Comparison of ENCODE assay signal across 19 cellular contexts in the genomic region with DNA sequence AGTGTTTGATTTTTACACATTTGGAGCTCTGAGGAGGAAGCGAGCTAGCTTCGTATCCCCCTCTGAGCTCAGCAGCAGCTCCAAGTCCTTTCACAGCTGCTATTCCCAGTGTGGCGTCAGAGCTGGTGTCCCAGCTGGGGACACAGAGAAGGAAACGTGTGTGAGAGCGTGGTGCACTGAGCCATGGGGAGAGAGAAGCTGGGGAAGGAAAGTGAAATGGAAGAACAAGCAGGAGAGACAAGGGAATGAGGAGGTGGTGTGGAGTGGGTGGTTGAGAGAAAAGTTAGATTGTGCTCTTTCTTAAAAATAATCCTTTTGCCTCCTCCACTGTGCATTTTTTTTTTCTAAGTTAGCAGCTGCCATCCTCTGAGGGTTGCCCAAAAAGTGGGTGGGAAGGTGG.
DNase-seq lines count a peak whose midpoint lies in the region; ATAC-seq and TF ChIP-seq lines count a peak whose summit lies in the region.
"Had no signal": no experiment of that assay in that cellular context is flagged by ENCODE, and none has a peak within 500 bp of the region (broad histone marks: within the 10 kb centered on the region; RNA-seq: fewer than 3 reads in every experiment).

No MANE protein-coding gene starts in this region.

- H3K27ac ChIP-seq in heart left ventricle (peak overlapping the region; percentile 22 to 90 (median 82)), neural progenitor cell (no peak overlapping the region), thymus (ENCODE audit: low read depth) (peak overlapping the region; percentile 20)
- H3K27ac ChIP-seq: gastrocnemius medialis, RWPE1 had no signal

- H3K4me3 Mint-ChIP-seq in brain (peak overlapping the region in 1 of 5 experiments; percentile 15), neural progenitor cell (no peak overlapping the region)
- H3K4me3 Mint-ChIP-seq: activated CD4-positive, alpha-beta T cell treated with anti-CD3 and anti-CD28 coated beads for 36 hours; activated naive CD8-positive, alpha-beta T cell treated with anti-CD3 and anti-CD28 coated beads for 36 hours; GM23338 had no signal

- ATAC-seq in heart left ventricle (peak in 3 of 4 donors; percentile 50 to 66 (median 60)), GM18858 (IDR thresholded peaks at IDR 0.05; ENCODE audit: unreplicated experiment) (no peak)
- ATAC-seq: activated CD4-positive, alpha-beta T cell treated with anti-CD3 and anti-CD28 coated beads for 36 hours; GM23338 had no signal

- H3K4me3 ChIP-seq in heart left ventricle (no peak overlapping the region), neural progenitor cell (no peak overlapping the region), thymus (ENCODE audit: low read length) (no peak overlapping the region)
- H3K4me3 ChIP-seq: gastrocnemius medialis, GM23338, tibial artery had no signal

- H3K27me3 ChIP-seq in heart left ventricle: no peaks in the 10 kb centered on the region
- H3K27me3 ChIP-seq in neural progenitor cell: no peaks in the 10 kb centered on the region
- no peaks in the 10 kb centered on the region for H3K27me3 ChIP-seq in thymus (ENCODE audit: control insufficient read depth, insufficient read depth)
- H3K27me3 ChIP-seq: gastrocnemius medialis, tibial artery had no signal

- peak overlapping the region; percentile 15 for H2AFZ ChIP-seq in neural progenitor cell (replicated peaks)
- H2AFZ ChIP-seq: GM23338 had no signal

- H3K9me3 ChIP-seq in heart left ventricle (no peaks in the 10 kb centered on the region), neural progenitor cell (ENCODE audit: low read depth) (no peaks in the 10 kb centered on the region), thymus (ENCODE audit: control insufficient read depth) (no peaks in the 10 kb centered on the region)
- H3K9me3 ChIP-seq: gastrocnemius medialis, tibial artery had no signal

- TF ChIP-seq CTCF in brain (conservative IDR thresholded peaks at IDR 0.05) (no peak), heart left ventricle (IDR thresholded peaks at IDR 0.05) (no peak), neural progenitor cell (IDR thresholded peaks at IDR 0.05) (no peak)

- H3K9me3 Mint-ChIP-seq in brain (no peaks in the 10 kb centered on the region), neural progenitor cell (no peaks in the 10 kb centered on the region)
- H3K9me3 Mint-ChIP-seq: activated naive CD8-positive, alpha-beta T cell treated with anti-CD3 and anti-CD28 coated beads for 36 hours; GM23338 had no signal

- H3K79me2 ChIP-seq in neural progenitor cell (ENCODE audit: low read depth): no peaks in the 10 kb centered on the region

- H4K20me1 ChIP-seq in neural progenitor cell (ENCODE audit: low read depth): no peaks in the 10 kb centered on the region

- H3K36me3 ChIP-seq in heart left ventricle (peaks cover 0 to 4% (median 0%) of the 10 kb centered on the region in 9 donors), neural progenitor cell (no peaks in the 10 kb centered on the region), thymus (ENCODE audit: control insufficient read depth, insufficient read depth) (no peaks in the 10 kb centered on the region)
- H3K36me3 ChIP-seq: gastrocnemius medialis, tibial artery had no signal

- H3K4me1 ChIP-seq in heart left ventricle: peaks cover 0 to 64% (median 37%) of the 10 kb centered on the region in 12 donors
- H3K4me1 ChIP-seq in neural progenitor cell: no peaks in the 10 kb centered on the region
- H3K4me1 ChIP-seq in thymus (ENCODE audit: control insufficient read depth, insufficient read depth, low read length): peaks cover 4% of the 10 kb centered on the region

- H3K4me1 Mint-ChIP-seq in brain (peaks cover 64% of the 10 kb centered on the region), neural progenitor cell (peaks cover 6% of the 10 kb centered on the region)

- H3K36me3 Mint-ChIP-seq in brain: peaks cover 3% of the 10 kb centered on the region
- no peaks in the 10 kb centered on the region for H3K36me3 Mint-ChIP-seq in neural progenitor cell
- H3K36me3 Mint-ChIP-seq: activated naive CD8-positive, alpha-beta T cell treated with anti-CD3 and anti-CD28 coated beads for 36 hours had no signal

- H3K4me2 ChIP-seq in neural progenitor cell: no peak overlapping the region
- H3K4me2 ChIP-seq: GM23338 had no signal

- intact Hi-C loops in heart left ventricle (cut with DNase I): loop anchor here in 1 of 10 donors (5.0 kb wide), 1 partner anchor 72 kb away; no protein-coding TSS in a partner anchor

- WGBS in heart left ventricle, 4 donors: 41 to 51% (median 49%) methylated on average over 5 of the region's 5 CpGs
- 98% methylated on average over 5 of the region's 5 CpGs for WGBS in thymus

- peak in 2 of 5 donors; percentile 52 to 56 for DNase-seq in heart left ventricle
- no peak for DNase-seq in neural progenitor cell (ENCODE audit: low spot score)
- no peak for DNase-seq in RPMI8226
- no peak for DNase-seq in stimulated activated CD4-positive, alpha-beta T cell treated with anti-CD3 and anti-CD28 coated beads, Interleukin-4, amount 100 ng/mL, for 24 hours
- DNase-seq: activated CD4-positive, alpha-beta T cell treated with anti-CD3 and anti-CD28 coated beads for 36 hours; activated naive CD8-positive, alpha-beta T cell treated with anti-CD3 and anti-CD28 coated beads for 36 hours; EL; erythroblast; NCI-H1048; NCI-H2081; NCI-H524; stimulated activated CD4-positive, alpha-beta T cell treated with anti-CD3 and anti-CD28 coated beads, Interleukin-15, amount 100 ng/mL, for 24 hours had no signal

- H3F3A ChIP-seq in neural progenitor cell (ENCODE audit: low read depth): no peaks in the 10 kb centered on the region

- H3K27me3 Mint-ChIP-seq in brain: no peaks in the 10 kb centered on the region
- no peaks in the 10 kb centered on the region for H3K27me3 Mint-ChIP-seq in neural progenitor cell (ENCODE audit: insufficient read depth, low read depth)
- H3K27me3 Mint-ChIP-seq: activated CD4-positive, alpha-beta T cell treated with anti-CD3 and anti-CD28 coated beads for 36 hours; activated naive CD8-positive, alpha-beta T cell treated with anti-CD3 and anti-CD28 coated beads for 36 hours had no signal

- H3K9ac ChIP-seq in neural progenitor cell: no peak overlapping the region

- TF ChIP-seq POLR2A in heart left ventricle (IDR thresholded peaks at IDR 0.05): no peak

- H3K27ac Mint-ChIP-seq in brain (peak overlapping the region in 3 of 5 experiments; percentile 36 to 90 (median 46)), neural progenitor cell (peak overlapping the region; percentile 89)
- H3K27ac Mint-ChIP-seq: activated CD4-positive, alpha-beta T cell treated with anti-CD3 and anti-CD28 coated beads for 36 hours; activated naive CD8-positive, alpha-beta T cell treated with anti-CD3 and anti-CD28 coated beads for 36 hours; GM23338 had no signal
